8 cellular contexts compared by ENCODE assay signal in the genomic region with DNA sequence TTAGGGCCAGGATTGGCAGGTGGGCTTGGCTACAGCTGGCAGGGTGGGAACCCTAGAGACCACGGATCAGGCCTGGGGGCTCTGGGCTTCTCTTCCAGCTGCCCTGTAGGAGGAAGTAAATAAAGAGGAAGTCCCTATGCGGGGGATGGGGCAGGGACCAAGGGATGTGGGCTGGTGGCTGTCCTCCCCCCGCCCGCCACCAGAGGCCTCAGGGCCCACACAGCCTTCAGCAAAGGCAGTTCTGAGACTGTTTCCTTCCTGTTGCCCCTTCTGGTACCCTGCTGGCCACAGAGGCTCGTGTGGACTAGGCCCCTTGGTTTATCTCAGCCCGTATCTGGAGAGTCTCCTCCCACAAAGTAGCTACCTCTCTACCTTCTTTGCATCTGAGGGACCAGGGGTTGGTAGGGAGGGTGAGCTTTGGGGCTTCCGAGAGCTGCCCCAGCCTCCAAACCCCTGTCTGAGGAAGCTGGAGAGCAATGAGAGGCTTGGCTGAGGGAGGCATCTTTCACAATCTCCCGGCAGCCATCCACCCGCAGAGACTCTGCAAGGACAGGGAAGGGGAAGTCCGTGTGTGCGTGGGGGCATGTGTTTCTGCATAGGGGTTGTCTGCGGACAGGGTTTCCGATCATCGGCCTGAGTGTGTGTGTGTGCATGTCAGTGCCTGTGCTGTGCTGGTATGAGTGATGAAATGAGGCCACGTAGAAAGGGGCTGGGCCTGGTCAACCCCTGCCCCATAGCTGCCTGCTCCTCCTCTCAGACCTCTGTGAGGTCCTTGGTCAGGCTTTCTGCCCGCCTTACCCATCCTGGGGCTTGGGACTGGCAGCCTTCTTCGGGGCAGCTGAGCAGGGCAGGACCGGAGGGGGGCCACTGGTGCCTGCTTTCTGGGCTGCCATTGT. TPM values are rescaled to one million over a fixed set of nuclear protein-coding genes. Genes with fewer than 3 reads are reported as not detected.
DNase-seq lines count a peak whose midpoint lies in the region; ATAC-seq and TF ChIP-seq lines count a peak whose summit lies in the region.

No MANE protein-coding gene starts in this region.

- H3K9me3 Mint-ChIP-seq in activated T-helper 2 cell treated with anti-CD3 and anti-CD28 coated beads, Interferon-gamma antibody, Interleukin-2, Interleukin-4, amounts not matched to agents 10 μg/mL and 5 μg/mL and 100 μg/mL, durations not matched to agents 14 hours and 24 hours and 36 hours, result no peaks in the 10 kb centered on the region

- peaks cover 0 to 61% (median 56%) of the 10 kb centered on the region in 4 donors for H3K4me1 ChIP-seq in Peyer's patch

- H3K4me3 Mint-ChIP-seq in activated T-helper 2 cell treated with anti-CD3 and anti-CD28 coated beads, Interferon-gamma antibody, Interleukin-2, Interleukin-4, amounts not matched to agents 10 μg/mL and 5 μg/mL and 100 μg/mL, durations not matched to agents 14 hours and 24 hours and 36 hours (ENCODE audit: low read depth), result peak overlapping the region; percentile 77

- intact Hi-C loops in activated T-helper 2 cell treated with anti-CD3 and anti-CD28 coated beads, Interferon-gamma antibody, Interleukin-2, Interleukin-4, amounts not matched to agents 10 μg/mL and 5 μg/mL and 100 μg/mL, durations not matched to agents 14 hours and 24 hours and 36 hours (cut with micrococcal nuclease), result loop anchor here (1.0 to 10.0 kb wide), 5 partner anchors 38 to 257 kb away; a partner anchor contains a TSS

- H3K36me3 Mint-ChIP-seq in activated T-helper 2 cell treated with anti-CD3 and anti-CD28 coated beads, Interferon-gamma antibody, Interleukin-2, Interleukin-4, amounts not matched to agents 10 μg/mL and 5 μg/mL and 100 μg/mL, durations not matched to agents 14 hours and 24 hours and 36 hours (ENCODE audit: low read depth), result peaks cover 40% of the 10 kb centered on the region

- peak; percentile 33 to 75 (median 44) for TF ChIP-seq CTCF in Peyer's patch (IDR thresholded peaks at IDR 0.05)

- H3K27ac ChIP-seq in Peyer's patch, result peak overlapping the region; percentile 79 to 87 (median 82)

- no peak for TF ChIP-seq POLR2A in Peyer's patch (IDR thresholded peaks at IDR 0.05)

- peak; percentile 76 for DNase-seq in 8988T
- peak; percentile 67 to 95 (median 93) for DNase-seq in Peyer's patch
- peak; percentile 73 for DNase-seq in activated T-helper 2 cell treated with anti-CD3 and anti-CD28 coated beads, Interferon-gamma antibody, Interleukin-2, Interleukin-4, amounts not matched to agents 10 μg/mL and 5 μg/mL and 100 μg/mL, durations not matched to agents 14 hours and 24 hours and 36 hours (ENCODE audit: low spot score)
- DNase-seq in globus pallidus (ENCODE audit: low spot score), result peak; percentile 78
- DNase-seq in pons (ENCODE audit: low spot score), result peak; percentile 86
- DNase-seq in ureter (ENCODE audit: low spot score), result peak; percentile 83

- H3K4me3 ChIP-seq in Peyer's patch, result peak overlapping the region; percentile 2 to 36 (median 12)

- H3K4me1 Mint-ChIP-seq in activated T-helper 2 cell treated with anti-CD3 and anti-CD28 coated beads, Interferon-gamma antibody, Interleukin-2, Interleukin-4, amounts not matched to agents 10 μg/mL and 5 μg/mL and 100 μg/mL, durations not matched to agents 14 hours and 24 hours and 36 hours (ENCODE audit: low read depth), result peaks cover 67% of the 10 kb centered on the region

- H3K9me3 ChIP-seq in Peyer's patch, result no peaks in the 10 kb centered on the region

- peaks cover 0 to 49% (median 0%) of the 10 kb centered on the region in 3 donors for H3K36me3 ChIP-seq in Peyer's patch

- H3K27me3 ChIP-seq in Peyer's patch, result no peaks in the 10 kb centered on the region

- peak overlapping the region; percentile 97 for H3K27ac Mint-ChIP-seq in activated T-helper 2 cell treated with anti-CD3 and anti-CD28 coated beads, Interferon-gamma antibody, Interleukin-2, Interleukin-4, amounts not matched to agents 10 μg/mL and 5 μg/mL and 100 μg/mL, durations not matched to agents 14 hours and 24 hours and 36 hours

- ATAC-seq in GM18519 (IDR thresholded peaks at IDR 0.05; ENCODE audit: low FRiP score, unreplicated experiment) (peak; percentile 28), HG03025 (IDR thresholded peaks at IDR 0.05; ENCODE audit: low FRiP score, unreplicated experiment) (peak; percentile 33)

- no peaks in the 10 kb centered on the region for H3K27me3 Mint-ChIP-seq in activated T-helper 2 cell treated with anti-CD3 and anti-CD28 coated beads, Interferon-gamma antibody, Interleukin-2, Interleukin-4, amounts not matched to agents 10 μg/mL and 5 μg/mL and 100 μg/mL, durations not matched to agents 14 hours and 24 hours and 36 hours (ENCODE audit: low read depth)

RNA-seq across cellular contexts. Expression of a gene that starts 12.5 kb away (rescaled TPM):
- 100 to 1,000 TPM in 3 of 4 donors, 10 to 100 TPM in 1; 69.3 to 311 (median 292) TPM for total RNA-seq in Peyer's patch
- total RNA-seq in activated T-helper 2 cell treated with anti-CD3 and anti-CD28 coated beads, Interferon-gamma antibody, Interleukin-2, Interleukin-4, amounts not matched to agents 10 μg/mL and 5 μg/mL and 100 μg/mL, durations not matched to agents 14 hours and 24 hours and 36 hours, result 190 and 199 TPM in 2 replicates
- 23.2 TPM for total RNA-seq in ureter

Comparison
In these comparisons a context has a peak if more than half of its experiments do, and no peak if none do; other contexts are left out.
1. Peak in every context shown above with its lines: DNase-seq, ATAC-seq, H3K4me3 ChIP-seq and H3K27ac ChIP-seq.